22 cellular contexts compared by ENCODE assay signal in genomic region chr12:64385019-64385418, GRCh38. TPM values are rescaled to one million over a fixed set of nuclear protein-coding genes. Genes with fewer than 3 reads are reported as not detected.
A peak's percentile ranks its signal among the peaks of the same experiment; 100 is the strongest.
DNase-seq lines count a peak whose midpoint lies in the region; ATAC-seq, FAIRE-seq and TF ChIP-seq lines count a peak whose summit lies in the region.
"Had no signal": no experiment of that assay in that cellular context is flagged by ENCODE, and none has a peak within 500 bp of the region (broad histone marks: within the 10 kb centered on the region; RNA-seq: fewer than 3 reads in every experiment).

No MANE protein-coding gene starts in this region.

- no peaks in the 10 kb centered on the region for H3K36me3 ChIP-seq in CD4-positive, CD25-positive, alpha-beta regulatory T cell (ENCODE audit: control insufficient read depth, insufficient read depth, low read length)
- H3K36me3 ChIP-seq in DND-41 (ENCODE audit: insufficient read depth, low read length): no peaks in the 10 kb centered on the region
- H3K36me3 ChIP-seq in small intestine (ENCODE audit: control insufficient read depth in 2 of 2, insufficient read depth in 2 of 2, low read length in 2 of 2): no peaks in the 10 kb centered on the region
- H3K36me3 ChIP-seq: MG63, stomach had no signal

- peaks cover 10 to 38% (median 25%) of the 10 kb centered on the region in 4 donors for H3K4me1 Mint-ChIP-seq in CD4-positive, CD25-positive, alpha-beta regulatory T cell
- peaks cover 27% of the 10 kb centered on the region for H3K4me1 Mint-ChIP-seq in activated CD8-positive, alpha-beta T cell treated with anti-CD3 and anti-CD28 coated beads for 36 hours (ENCODE audit: low read depth)
- H3K4me1 Mint-ChIP-seq: nephron had no signal

- 76 to 91% (median 79%) methylated on average over 3 of the region's 3 CpGs for WGBS in small intestine, 3 donors

- intact Hi-C loops in activated CD8-positive, alpha-beta T cell treated with anti-CD3 and anti-CD28 coated beads for 36 hours (cut with micrococcal nuclease): no loop called here

- peak overlapping the region; percentile 27 to 87 (median 47) for H3K27ac Mint-ChIP-seq in CD4-positive, CD25-positive, alpha-beta regulatory T cell
- peak overlapping the region; percentile 59 for H3K27ac Mint-ChIP-seq in activated CD8-positive, alpha-beta T cell treated with anti-CD3 and anti-CD28 coated beads for 36 hours
- H3K27ac Mint-ChIP-seq: dendritic cell treated with granulocyte-macrophage colony-stimulating factor and Interleukin-4, amounts not matched to agents 40 ng/mL and 50 ng/mL, for 4 days; nephron; WTC11 had no signal

- H4K20me1 ChIP-seq in DND-41 (ENCODE audit: insufficient read depth, low read length): no peaks in the 10 kb centered on the region

- peak; percentile 37 to 60 for ATAC-seq in CD4-positive, CD25-positive, alpha-beta regulatory T cell (ENCODE audit: low read depth in 2 of 2)
- ATAC-seq in DND-41 (ENCODE audit: insufficient read depth, low read depth): peak; percentile 83
- peak; percentile 35 for ATAC-seq in activated CD8-positive, alpha-beta T cell treated with anti-CD3 and anti-CD28 coated beads for 36 hours
- no peak for ATAC-seq in foreskin keratinocyte
- ATAC-seq: activated CD8-positive, alpha-beta memory T cell treated with anti-CD3 and anti-CD28 coated beads, Interleukin-2, amount 10 ng/mL, durations not matched to agents 7 days and 5 days; WTC11 had no signal

- CTCF ChIA-PET in activated CD8-positive, alpha-beta T cell treated with anti-CD3 and anti-CD28 coated beads for 36 hours (lab: Charles Lee): no interaction called here
- CTCF ChIA-PET in HEK293T (lab: Yijun Ruan, JAX): no interaction called here

- peaks cover 18% of the 10 kb centered on the region for H3K4me1 ChIP-seq in CD4-positive, CD25-positive, alpha-beta regulatory T cell (ENCODE audit: control insufficient read depth, insufficient read depth, low read length, poor library complexity, severe bottlenecking)
- peaks cover 27% of the 10 kb centered on the region for H3K4me1 ChIP-seq in DND-41 (ENCODE audit: insufficient read depth, low read length)
- peaks cover 16% of the 10 kb centered on the region for H3K4me1 ChIP-seq in foreskin keratinocyte
- H3K4me1 ChIP-seq in small intestine (ENCODE audit: control insufficient read depth in 2 of 2, insufficient read depth in 1 of 2, low read depth in 1 of 2, low read length in 1 of 2): no peaks in the 10 kb centered on the region

- FAIRE-seq in small intestine (lab: Jason Lieb, UNC): no peak
- FAIRE-seq: bronchial epithelial cell, endothelial cell of umbilical vein had no signal

- H3K36me3 Mint-ChIP-seq in CD4-positive, CD25-positive, alpha-beta regulatory T cell: no peaks in the 10 kb centered on the region
- H3K36me3 Mint-ChIP-seq in activated CD8-positive, alpha-beta T cell treated with anti-CD3 and anti-CD28 coated beads for 36 hours (ENCODE audit: low read depth): peaks cover 2% of the 10 kb centered on the region
- H3K36me3 Mint-ChIP-seq: activated CD8-positive, alpha-beta memory T cell treated with anti-CD3 and anti-CD28 coated beads, Interleukin-2, amount 10 ng/mL, durations not matched to agents 7 days and 5 days had no signal

- DNase-seq in CD4-positive, CD25-positive, alpha-beta regulatory T cell: peak in 2 of 3 donors; percentile 40 to 80
- DNase-seq in DND-41: no peak
- no peak for DNase-seq in activated CD8-positive, alpha-beta T cell treated with anti-CD3 and anti-CD28 coated beads for 36 hours
- no peak for DNase-seq in foreskin keratinocyte
- DNase-seq in T-helper 9 cell: no peak
- DNase-seq in HEK293T (ENCODE audit: extremely low spot score): no peak
- no peak for DNase-seq in small intestine
- DNase-seq: activated CD8-positive, alpha-beta memory T cell treated with anti-CD3 and anti-CD28 coated beads, Interleukin-2, amount 10 ng/mL, durations not matched to agents 7 days and 5 days; H7; kidney glomerular epithelial cell; mesendoderm; NCI-H1436 treated with DMSO at 0.1 percent for 48 hours; stomach; trophoblast cell had no signal

- H3K79me2 ChIP-seq in DND-41 (ENCODE audit: insufficient read depth, low read length): no peaks in the 10 kb centered on the region

- no peaks in the 10 kb centered on the region for H3K27me3 ChIP-seq in CD4-positive, CD25-positive, alpha-beta regulatory T cell (ENCODE audit: control insufficient read depth, insufficient read depth, low read length)
- H3K27me3 ChIP-seq in DND-41 (ENCODE audit: insufficient read depth, low read length, poor library complexity): no peaks in the 10 kb centered on the region
- H3K27me3 ChIP-seq in foreskin keratinocyte: no peaks in the 10 kb centered on the region
- peaks cover 0 to 3% of the 10 kb centered on the region in 2 donors for H3K27me3 ChIP-seq in small intestine (ENCODE audit: control insufficient read depth in 2 of 2, insufficient read depth in 2 of 2, low read length in 2 of 2)
- H3K27me3 ChIP-seq: MG63 had no signal

- no peak for TF ChIP-seq CTCF in DND-41 (IDR thresholded peaks at IDR 0.05; ENCODE audit: borderline replicate concordance, extremely low read depth, low read length, poor library complexity, severe bottlenecking)
- TF ChIP-seq CTCF in activated CD8-positive, alpha-beta T cell treated with anti-CD3 and anti-CD28 coated beads for 36 hours (IDR thresholded peaks at IDR 0.05): no peak
- TF ChIP-seq CTCF in foreskin keratinocyte (conservative IDR thresholded peaks at IDR 0.05): no peak

- H3K4me3 Mint-ChIP-seq in CD4-positive, CD25-positive, alpha-beta regulatory T cell: peak overlapping the region in 3 of 4 donors; percentile 9 to 46 (median 23)
- H3K4me3 Mint-ChIP-seq in activated CD8-positive, alpha-beta T cell treated with anti-CD3 and anti-CD28 coated beads for 36 hours: peak overlapping the region; percentile 12
- H3K4me3 Mint-ChIP-seq: activated CD8-positive, alpha-beta memory T cell treated with anti-CD3 and anti-CD28 coated beads, Interleukin-2, amount 10 ng/mL, durations not matched to agents 7 days and 5 days; dendritic cell treated with granulocyte-macrophage colony-stimulating factor and Interleukin-4, amounts not matched to agents 40 ng/mL and 50 ng/mL, for 4 days; nephron; WTC11 had no signal

- POLR2A ChIA-PET in activated CD8-positive, alpha-beta T cell treated with anti-CD3 and anti-CD28 coated beads for 36 hours (lab: Charles Lee): interaction anchor here (1.3 kb wide), 1 partner anchor 19 kb away, joined by 7 read pairs; the partner anchor contains the start of gene XPOT
- POLR2A ChIA-PET in HEK293T (lab: Yijun Ruan, JAX): interaction anchor here (0.6 kb wide), 1 partner anchor 19 kb away, joined by 3 read pairs; the partner anchor contains the start of gene XPOT

- H3K9me3 ChIP-seq in CD4-positive, CD25-positive, alpha-beta regulatory T cell (ENCODE audit: control insufficient read depth in 2 of 2, low read length in 2 of 2): no peaks in the 10 kb centered on the region
- H3K9me3 ChIP-seq in DND-41 (ENCODE audit: insufficient read depth, low read length, severe bottlenecking) (peaks cover 2% of the 10 kb centered on the region), small intestine (ENCODE audit: control insufficient read depth, low read depth) (no peaks in the 10 kb centered on the region)

- H3K4me2 ChIP-seq in DND-41 (ENCODE audit: insufficient read depth, low read length): peak overlapping the region; percentile 48

- peak overlapping the region; percentile 10 for H3K9ac ChIP-seq in DND-41 (ENCODE audit: low read depth, low read length)

- H3K9me3 Mint-ChIP-seq in CD4-positive, CD25-positive, alpha-beta regulatory T cell: peaks cover 0 to 12% (median 6%) of the 10 kb centered on the region in 7 donors
- peaks cover 12% of the 10 kb centered on the region for H3K9me3 Mint-ChIP-seq in activated CD8-positive, alpha-beta T cell treated with anti-CD3 and anti-CD28 coated beads for 36 hours

- H3K27ac ChIP-seq in CD4-positive, CD25-positive, alpha-beta regulatory T cell (ENCODE audit: insufficient read depth, low read length, poor library complexity, severe bottlenecking): peak overlapping the region; percentile 34
- H3K27ac ChIP-seq in DND-41 (ENCODE audit: low read length) (peak overlapping the region; percentile 81), foreskin keratinocyte (peak overlapping the region; percentile 63), small intestine (ENCODE audit: low read depth in 1 of 2, low read length in 1 of 2) (no peak overlapping the region)
- H3K27ac ChIP-seq: stomach had no signal

- H3K27me3 Mint-ChIP-seq in CD4-positive, CD25-positive, alpha-beta regulatory T cell: peaks cover 12% of the 10 kb centered on the region
- H3K27me3 Mint-ChIP-seq in activated CD8-positive, alpha-beta T cell treated with anti-CD3 and anti-CD28 coated beads for 36 hours: no peaks in the 10 kb centered on the region

- H3K4me3 ChIP-seq in CD4-positive, CD25-positive, alpha-beta regulatory T cell (ENCODE audit: low read depth, low read length): peak overlapping the region; percentile 59
- H3K4me3 ChIP-seq in DND-41 (ENCODE audit: low read depth in 1 of 2, low read length in 2 of 2) (no peak overlapping the region), small intestine (ENCODE audit: low read depth in 1 of 2, low read length in 2 of 2) (no peak overlapping the region)
- H3K4me3 ChIP-seq: MG63, stomach had no signal

- H2AFZ ChIP-seq in DND-41 (ENCODE audit: low read depth, low read length): 0 out of 2 replicates have a peak overlapping the region, but pooled peaks have one; percentile 22

TF ChIP-seq in HEK293T, 16 proteins besides CTCF, POLR2A, EP300 and RAD21 (continues in another document):
- TF ChIP-seq CTBP1 (IDR thresholded peaks at IDR 0.05; ENCODE audit: borderline replicate concordance): no peak
- no peak for TF ChIP-seq L3MBTL2 (conservative IDR thresholded peaks at IDR 0.05)
- TF ChIP-seq ZNF384 (IDR thresholded peaks at IDR 0.05): no peak
- no peak for TF ChIP-seq LEF1 (IDR thresholded peaks at IDR 0.05; ENCODE audit: borderline replicate concordance)
- TF ChIP-seq HDGF (IDR thresholded peaks at IDR 0.05; ENCODE audit: borderline replicate concordance): no peak
- no peak for TF ChIP-seq SP1 (IDR thresholded peaks at IDR 0.05)
- no peak for TF ChIP-seq ARNT (IDR thresholded peaks at IDR 0.05)
- no peak for TF ChIP-seq FOXA1 (IDR thresholded peaks at IDR 0.05)
- TF ChIP-seq FOXM1 (IDR thresholded peaks at IDR 0.05; ENCODE audit: borderline replicate concordance): no peak
- no peak for TF ChIP-seq ELF4 (IDR thresholded peaks at IDR 0.05)
- no peak for TF ChIP-seq NFRKB (IDR thresholded peaks at IDR 0.05)

RNA-seq across cellular contexts. Expression of gene C12orf56, which starts 5.5 kb away (rescaled TPM):
- 0.15 TPM for total RNA-seq in CD4-positive, CD25-positive, alpha-beta regulatory T cell
- not detected for polyA plus RNA-seq in CD4-positive, CD25-positive, alpha-beta regulatory T cell
- total RNA-seq in activated CD8-positive, alpha-beta T cell treated with anti-CD3 and anti-CD28 coated beads for 36 hours: not detected
- 0.35 and 0.44 TPM in 2 replicates for total RNA-seq in foreskin keratinocyte
- polyA plus RNA-seq in foreskin keratinocyte: 0.13 and 0.38 TPM in 2 replicates
- polyA plus RNA-seq in small intestine: not detected
- total RNA-seq: activated CD8-positive, alpha-beta memory T cell treated with anti-CD3 and anti-CD28 coated beads, Interleukin-2, amount 10 ng/mL, durations not matched to agents 7 days and 5 days; endothelial cell of umbilical vein; G401; OCI-LY7 had no signal

RNA-seq across cellular contexts. Expression of gene XPOT, which starts 19.2 kb away (rescaled TPM):
- total RNA-seq in CD4-positive, CD25-positive, alpha-beta regulatory T cell: 59.6 TPM
- polyA plus RNA-seq in CD4-positive, CD25-positive, alpha-beta regulatory T cell: 10 to 100 TPM; 27.7 to 43.3 (median 34.0) TPM
- total RNA-seq in activated CD8-positive, alpha-beta T cell treated with anti-CD3 and anti-CD28 coated beads for 36 hours: 100 to 1,000 TPM; 163 to 180 TPM
- total RNA-seq in foreskin keratinocyte: 80.6 and 100 TPM in 2 replicates
- polyA plus RNA-seq in foreskin keratinocyte (24.1 and 25.0 TPM in 2 replicates), small intestine (10 to 100 TPM in 1 of 3 donors, 1 to 10 TPM in 2; 5.4 to 30.9 (median 6.5) TPM)

Comparison
In these comparisons a context has a peak if more than half of its experiments do, and no peak if none do; other contexts are left out.
1. DNase-seq: peak in CD4-positive, CD25-positive, alpha-beta regulatory T cell (2 of 3); none in DND-41 (single experiment), activated CD8-positive, alpha-beta T cell treated with anti-CD3 and anti-CD28 coated beads for 36 hours (single experiment), foreskin keratinocyte (0 of 2), T-helper 9 cell (single experiment), HEK293T (single experiment) and small intestine (single experiment).
2. H3K27ac ChIP-seq: peak in CD4-positive, CD25-positive, alpha-beta regulatory T cell (single experiment), DND-41 (single experiment) and foreskin keratinocyte (single experiment); none in small intestine (0 of 2).